In genomic region chr19:18308051-18308947, GRCh38 we compare ENCODE assay signal across 13 cellular contexts. TPM values are rescaled to one million over a fixed set of nuclear protein-coding genes. Genes with fewer than 3 reads are reported as not detected.
DNase-seq lines count a peak whose midpoint lies in the region; ATAC-seq and TF ChIP-seq lines count a peak whose summit lies in the region.
"Had no signal": no experiment of that assay in that cellular context is flagged by ENCODE, and none has a peak within 500 bp of the region (broad histone marks: within the 10 kb centered on the region; RNA-seq: fewer than 3 reads in every experiment).

No MANE protein-coding gene starts in this region.

- CTCF ChIA-PET in activated CD8-positive, alpha-beta T cell treated with anti-CD3 and anti-CD28 coated beads for 36 hours (lab: Charles Lee), result interaction anchor here (1.5 to 3.4 kb wide), 3 partner anchors 9 to 30 kb away, joined by 4 to 34 read pairs (median 11); partner anchors contain the start of gene LSM4
- CTCF ChIA-PET in activated CD8-positive, alpha-beta T cell treated with anti-CD3 and anti-CD28 coated beads, Interleukin-2, amount 10 ng/mL, durations not matched to agents 7 days and 5 days (lab: Charles Lee), result interaction anchor here (3.4 kb wide), 1 partner anchor 28 kb away, joined by 49 read pairs; the partner anchor contains the start of gene JUND

- intact Hi-C loops in activated CD8-positive, alpha-beta T cell treated with anti-CD3 and anti-CD28 coated beads for 36 hours (cut with micrococcal nuclease), result no loop called here
- intact Hi-C loops in transverse colon (cut with DNase I; ENCODE audit: low total_unique reads), result no loop called here

- peaks cover 62% of the 10 kb centered on the region for H3K36me3 Mint-ChIP-seq in activated CD8-positive, alpha-beta T cell treated with anti-CD3 and anti-CD28 coated beads for 36 hours (ENCODE audit: low read depth)
- H3K36me3 Mint-ChIP-seq in activated CD8-positive, alpha-beta T cell treated with anti-CD3 and anti-CD28 coated beads, Interleukin-2, amount 10 ng/mL, durations not matched to agents 7 days and 5 days (ENCODE audit: low read depth), result peaks cover 75% of the 10 kb centered on the region
- peaks cover 2% of the 10 kb centered on the region for H3K36me3 Mint-ChIP-seq in activated naive CD8-positive, alpha-beta T cell
- H3K36me3 Mint-ChIP-seq in memory B cell, result peaks cover 3% of the 10 kb centered on the region

- no peak overlapping the region for H3K4me3 Mint-ChIP-seq in activated CD8-positive, alpha-beta T cell treated with anti-CD3 and anti-CD28 coated beads for 36 hours
- H3K4me3 Mint-ChIP-seq in activated CD8-positive, alpha-beta T cell treated with anti-CD3 and anti-CD28 coated beads, Interleukin-2, amount 10 ng/mL, durations not matched to agents 7 days and 5 days, result no peak overlapping the region
- H3K4me3 Mint-ChIP-seq in activated naive CD8-positive, alpha-beta T cell, result no peak overlapping the region
- no peak overlapping the region for H3K4me3 Mint-ChIP-seq in memory B cell

- no peak for TF ChIP-seq POLR2A in transverse colon (IDR thresholded peaks at IDR 0.05)

- peak overlapping the region; percentile 96 for H3K27ac Mint-ChIP-seq in activated CD8-positive, alpha-beta T cell treated with anti-CD3 and anti-CD28 coated beads for 36 hours
- H3K27ac Mint-ChIP-seq in activated CD8-positive, alpha-beta T cell treated with anti-CD3 and anti-CD28 coated beads, Interleukin-2, amount 10 ng/mL, durations not matched to agents 7 days and 5 days, result no peak overlapping the region
- peak overlapping the region; percentile 34 for H3K27ac Mint-ChIP-seq in activated naive CD8-positive, alpha-beta T cell
- H3K27ac Mint-ChIP-seq in memory B cell, result peak overlapping the region; percentile 96

- DNase-seq in activated CD8-positive, alpha-beta T cell treated with anti-CD3 and anti-CD28 coated beads for 36 hours, result no peak
- no peak for DNase-seq in activated CD8-positive, alpha-beta T cell treated with anti-CD3 and anti-CD28 coated beads, Interleukin-2, amount 10 ng/mL, durations not matched to agents 7 days and 5 days
- DNase-seq in memory B cell (ENCODE audit: low spot score in 2 of 2), result no peak
- no peak for DNase-seq in transverse colon
- no peak for DNase-seq in COLO668 (lab: John Stamatoyannopoulos, UW; ENCODE audit: unreplicated experiment)
- no peak for DNase-seq in NCI-H1436 treated with DMSO at 0.1 percent for 48 hours (lab: John Stamatoyannopoulos, UW)
- DNase-seq: activated CD4-positive, alpha-beta T cell treated with anti-CD3 and anti-CD28 coated beads, Interleukin-2, amount 50 U/mL, for 48 hours; activated naive CD4-positive, alpha-beta T cell treated with anti-CD3 and anti-CD28 coated beads, Interleukin-2, amount 50 U/mL, for 16 hours; GM23248; NCI-H2171 treated with DMSO at 0.1 percent for 48 hours; stimulated activated CD4-positive, alpha-beta T cell treated with anti-CD3 and anti-CD28 coated beads, Interleukin-2, amount 100 ng/mL, for 48 hours had no signal

- TF ChIP-seq CTCF in activated CD8-positive, alpha-beta T cell treated with anti-CD3 and anti-CD28 coated beads for 36 hours (IDR thresholded peaks at IDR 0.05), result no peak
- TF ChIP-seq CTCF in transverse colon (IDR thresholded peaks at IDR 0.05), result no peak

- no peak for ATAC-seq in activated CD8-positive, alpha-beta T cell treated with anti-CD3 and anti-CD28 coated beads for 36 hours
- no peak for ATAC-seq in activated CD8-positive, alpha-beta T cell treated with anti-CD3 and anti-CD28 coated beads, Interleukin-2, amount 10 ng/mL, durations not matched to agents 7 days and 5 days
- ATAC-seq in memory B cell (ENCODE audit: low read depth), result no peak
- no peak for ATAC-seq in GM21737 (IDR thresholded peaks at IDR 0.05; ENCODE audit: unreplicated experiment)

- whole genome bisulfite sequencing in transverse colon (ENCODE audit: low coverage in 1 of 2), 2 donors, result 73 to 88% methylated on average over 3 to 19 of the region's 20 CpGs

- H3K27me3 Mint-ChIP-seq in activated CD8-positive, alpha-beta T cell treated with anti-CD3 and anti-CD28 coated beads for 36 hours, result no peaks in the 10 kb centered on the region
- H3K27me3 Mint-ChIP-seq in activated CD8-positive, alpha-beta T cell treated with anti-CD3 and anti-CD28 coated beads, Interleukin-2, amount 10 ng/mL, durations not matched to agents 7 days and 5 days (ENCODE audit: low read depth), result no peaks in the 10 kb centered on the region
- no peaks in the 10 kb centered on the region for H3K27me3 Mint-ChIP-seq in activated naive CD8-positive, alpha-beta T cell
- H3K27me3 Mint-ChIP-seq in memory B cell, result no peaks in the 10 kb centered on the region

- H3K27ac ChIP-seq in transverse colon, result peak overlapping the region; percentile 93 to 98 (median 96)
- H3K27ac ChIP-seq: GM23248 had no signal

- POLR2A ChIA-PET in activated CD8-positive, alpha-beta T cell treated with anti-CD3 and anti-CD28 coated beads for 36 hours (lab: Charles Lee), result interaction anchor here (1.2 to 23.1 kb wide), 4 partner anchors 10 to 29 kb away, joined by 3 to 592 read pairs (median 65); partner anchors contain the start of genes JUND and LSM4
- POLR2A ChIA-PET in activated CD8-positive, alpha-beta T cell treated with anti-CD3 and anti-CD28 coated beads, Interleukin-2, amount 10 ng/mL, durations not matched to agents 7 days and 5 days (lab: Charles Lee), result interaction anchor here (1.6 to 17.3 kb wide), 3 partner anchors 10 to 29 kb away, joined by 7 to 647 read pairs (median 9); partner anchors contain the start of gene JUND

- TF ChIP-seq EP300 in transverse colon (IDR thresholded peaks at IDR 0.05; ENCODE audit: low read depth), result no peak

- peaks cover 0 to 14% (median 0%) of the 10 kb centered on the region in 4 donors for H3K36me3 ChIP-seq in transverse colon

- in situ Hi-C loops in transverse colon (cut with MboI; ENCODE audit: low pct_ligation_motif_present in 1 of 4, low pct_unique_long_range_greater_than_20kb in 1 of 4, low sequenced_read_pairs in 3 of 4), result no loop called here

- no peaks in the 10 kb centered on the region for H3K9me3 ChIP-seq in transverse colon

- peaks cover 17 to 77% (median 51%) of the 10 kb centered on the region in 4 donors for H3K4me1 ChIP-seq in transverse colon

- H3K4me3 ChIP-seq in transverse colon, result no peak overlapping the region
- H3K4me3 ChIP-seq: GM23248 had no signal

- H3K4me1 Mint-ChIP-seq in activated CD8-positive, alpha-beta T cell treated with anti-CD3 and anti-CD28 coated beads for 36 hours (ENCODE audit: low read depth), result peaks cover 37% of the 10 kb centered on the region
- H3K4me1 Mint-ChIP-seq in activated CD8-positive, alpha-beta T cell treated with anti-CD3 and anti-CD28 coated beads, Interleukin-2, amount 10 ng/mL, durations not matched to agents 7 days and 5 days (ENCODE audit: low read depth), result peaks cover 56% of the 10 kb centered on the region
- H3K4me1 Mint-ChIP-seq in activated naive CD8-positive, alpha-beta T cell (ENCODE audit: low read depth), result peaks cover 43% of the 10 kb centered on the region
- peaks cover 33% of the 10 kb centered on the region for H3K4me1 Mint-ChIP-seq in memory B cell

- no peaks in the 10 kb centered on the region for H3K27me3 ChIP-seq in transverse colon

- no peaks in the 10 kb centered on the region for H3K9me3 Mint-ChIP-seq in activated CD8-positive, alpha-beta T cell treated with anti-CD3 and anti-CD28 coated beads for 36 hours
- H3K9me3 Mint-ChIP-seq in activated CD8-positive, alpha-beta T cell treated with anti-CD3 and anti-CD28 coated beads, Interleukin-2, amount 10 ng/mL, durations not matched to agents 7 days and 5 days (ENCODE audit: insufficient read depth), result no peaks in the 10 kb centered on the region
- H3K9me3 Mint-ChIP-seq in activated naive CD8-positive, alpha-beta T cell (ENCODE audit: low read depth), result no peaks in the 10 kb centered on the region
- no peaks in the 10 kb centered on the region for H3K9me3 Mint-ChIP-seq in memory B cell

RNA-seq across cellular contexts. Expression of gene LSM4, which starts 14.6 kb away (rescaled TPM):
- 100 to 1,000 TPM; 426 to 433 TPM for total RNA-seq in activated CD8-positive, alpha-beta T cell treated with anti-CD3 and anti-CD28 coated beads for 36 hours
- 100 to 1,000 TPM; 199 to 215 TPM for total RNA-seq in activated CD8-positive, alpha-beta T cell treated with anti-CD3 and anti-CD28 coated beads, Interleukin-2, amount 10 ng/mL, durations not matched to agents 7 days and 5 days
- total RNA-seq in transverse colon, result 100 to 1,000 TPM in 3 of 4 donors, 10 to 100 TPM in 1; 94.3 to 218 (median 175) TPM

RNA-seq across cellular contexts. Expression of gene JUND, which starts 26.9 kb away (rescaled TPM):
- 100 to 1,000 TPM; 527 to 530 TPM for total RNA-seq in activated CD8-positive, alpha-beta T cell treated with anti-CD3 and anti-CD28 coated beads for 36 hours
- total RNA-seq in activated CD8-positive, alpha-beta T cell treated with anti-CD3 and anti-CD28 coated beads, Interleukin-2, amount 10 ng/mL, durations not matched to agents 7 days and 5 days, result 100 to 1,000 TPM; 462 to 469 TPM
- total RNA-seq in transverse colon, result 1,000 to 10,000 TPM in 3 of 4 donors, 100 to 1,000 TPM in 1; 714 to 2,423 (median 1,288) TPM

RNA-seq across cellular contexts. Expression of gene PGPEP1, which starts 32.1 kb away (rescaled TPM):
- total RNA-seq in activated CD8-positive, alpha-beta T cell treated with anti-CD3 and anti-CD28 coated beads for 36 hours, result 10 to 100 TPM; 21.7 to 23.9 TPM
- 10 to 100 TPM; 30.1 to 34.5 TPM for total RNA-seq in activated CD8-positive, alpha-beta T cell treated with anti-CD3 and anti-CD28 coated beads, Interleukin-2, amount 10 ng/mL, durations not matched to agents 7 days and 5 days
- total RNA-seq in transverse colon, result 100 to 1,000 TPM in 1 of 4 donors, 10 to 100 TPM in 3; 59.7 to 110 (median 73.0) TPM

RNA-seq across cellular contexts. Expression of gene IQCN, which starts 34.0 kb away (rescaled TPM):
- under 1 TPM; 0.59 to 0.69 TPM for total RNA-seq in activated CD8-positive, alpha-beta T cell treated with anti-CD3 and anti-CD28 coated beads for 36 hours
- 1 to 10 TPM; 3.7 to 4.2 TPM for total RNA-seq in activated CD8-positive, alpha-beta T cell treated with anti-CD3 and anti-CD28 coated beads, Interleukin-2, amount 10 ng/mL, durations not matched to agents 7 days and 5 days
- 10 to 100 TPM in 3 of 4 donors, 1 to 10 TPM in 1; 4.8 to 49.7 (median 17.5) TPM for total RNA-seq in transverse colon
